8 cellular contexts compared by ENCODE assay signal in the genomic region with DNA sequence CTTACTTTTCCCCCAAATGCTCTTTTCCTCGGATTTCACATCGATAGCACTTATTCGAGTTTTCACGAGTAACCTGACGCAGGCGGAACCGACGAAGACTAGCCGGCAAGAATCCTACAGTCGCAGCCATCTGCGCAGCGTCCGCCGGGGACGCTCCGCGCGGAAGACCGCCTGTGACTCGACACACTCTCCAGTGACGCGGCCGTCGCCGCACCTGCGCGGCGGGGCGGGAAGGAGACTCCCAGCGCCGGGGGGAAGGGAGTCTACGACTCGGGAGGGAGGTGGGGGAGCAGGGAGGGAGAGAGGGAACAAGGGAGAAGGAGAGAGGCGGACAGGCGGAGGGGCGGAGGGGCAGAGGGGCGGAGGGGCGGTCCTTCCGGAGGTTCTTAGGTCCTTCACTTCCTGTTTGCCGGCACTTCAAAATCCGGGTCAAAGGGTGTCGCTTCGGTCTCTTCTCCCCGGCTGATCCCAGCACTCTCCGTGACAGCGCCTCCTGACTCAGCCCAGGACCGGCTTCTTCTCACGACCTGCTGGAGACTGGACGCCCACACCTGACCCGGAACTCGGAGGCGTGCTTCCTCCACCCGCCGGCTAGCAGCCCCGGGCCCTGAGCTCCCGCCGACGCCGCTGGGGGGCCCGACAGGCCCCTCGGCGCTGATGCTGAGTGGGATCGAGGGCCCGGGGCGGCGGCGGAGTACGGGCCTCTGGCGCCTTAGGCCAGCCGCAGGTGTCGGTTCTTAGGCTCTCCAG. TPM values are rescaled to one million over a fixed set of nuclear protein-coding genes. Genes with fewer than 3 reads are reported as not detected.
DNase-seq lines count a peak whose midpoint lies in the region; ATAC-seq and TF ChIP-seq lines count a peak whose summit lies in the region.

A gene with protein sequence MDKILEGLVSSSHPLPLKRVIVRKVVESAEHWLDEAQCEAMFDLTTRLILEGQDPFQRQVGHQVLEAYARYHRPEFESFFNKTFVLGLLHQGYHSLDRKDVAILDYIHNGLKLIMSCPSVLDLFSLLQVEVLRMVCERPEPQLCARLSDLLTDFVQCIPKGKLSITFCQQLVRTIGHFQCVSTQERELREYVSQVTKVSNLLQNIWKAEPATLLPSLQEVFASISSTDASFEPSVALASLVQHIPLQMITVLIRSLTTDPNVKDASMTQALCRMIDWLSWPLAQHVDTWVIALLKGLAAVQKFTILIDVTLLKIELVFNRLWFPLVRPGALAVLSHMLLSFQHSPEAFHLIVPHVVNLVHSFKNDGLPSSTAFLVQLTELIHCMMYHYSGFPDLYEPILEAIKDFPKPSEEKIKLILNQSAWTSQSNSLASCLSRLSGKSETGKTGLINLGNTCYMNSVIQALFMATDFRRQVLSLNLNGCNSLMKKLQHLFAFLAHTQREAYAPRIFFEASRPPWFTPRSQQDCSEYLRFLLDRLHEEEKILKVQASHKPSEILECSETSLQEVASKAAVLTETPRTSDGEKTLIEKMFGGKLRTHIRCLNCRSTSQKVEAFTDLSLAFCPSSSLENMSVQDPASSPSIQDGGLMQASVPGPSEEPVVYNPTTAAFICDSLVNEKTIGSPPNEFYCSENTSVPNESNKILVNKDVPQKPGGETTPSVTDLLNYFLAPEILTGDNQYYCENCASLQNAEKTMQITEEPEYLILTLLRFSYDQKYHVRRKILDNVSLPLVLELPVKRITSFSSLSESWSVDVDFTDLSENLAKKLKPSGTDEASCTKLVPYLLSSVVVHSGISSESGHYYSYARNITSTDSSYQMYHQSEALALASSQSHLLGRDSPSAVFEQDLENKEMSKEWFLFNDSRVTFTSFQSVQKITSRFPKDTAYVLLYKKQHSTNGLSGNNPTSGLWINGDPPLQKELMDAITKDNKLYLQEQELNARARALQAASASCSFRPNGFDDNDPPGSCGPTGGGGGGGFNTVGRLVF (plus strand): TSS at position 415 of the 750 bp plus-strand sequence. CDS start 534 bp downstream, outside the sequence.

- H3K27me3 Mint-ChIP-seq in chondrocyte (ENCODE audit: low read depth): no peaks in the 10 kb centered on the region

- ATAC-seq in GM19043 (IDR thresholded peaks at IDR 0.05; ENCODE audit: low read depth, unreplicated experiment) (peak; percentile 74), HG03378 (IDR thresholded peaks at IDR 0.05; ENCODE audit: unreplicated experiment) (peak; percentile 61)

- peak within 1 kb of the TSS; percentile 98 for H3K27ac Mint-ChIP-seq in chondrocyte (ENCODE audit: unreplicated experiment)

- H3K4me1 Mint-ChIP-seq in chondrocyte (ENCODE audit: low read depth): peaks cover 58% of the 10 kb centered on the region

- H3K36me3 Mint-ChIP-seq in chondrocyte (ENCODE audit: low read depth): peaks cover 7% of the 10 kb centered on the region

- TF ChIP-seq CTCF in chondrocyte (IDR thresholded peaks at IDR 0.05): peak; percentile 45

- DNase-seq in AML-193 (lab: John Stamatoyannopoulos, UW) (peak; percentile 83 to 86), NCI-H460 (ENCODE audit: extremely low read depth, low read depth) (peak; percentile 89), chondrocyte (ENCODE audit: low spot score) (peak; percentile 89), kidney glomerular epithelial cell (lab: John Stamatoyannopoulos, UW) (peak; percentile 90)
- DNase-seq in activated CD4-positive, alpha-beta T cell treated with anti-CD3 and anti-CD28 coated beads for 24 hours (ENCODE audit: low read depth in 2 of 2): peak; percentile 77 to 81
- DNase-seq in stimulated activated CD4-positive, alpha-beta T cell treated with anti-CD3 and anti-CD28 coated beads, Interleukin-1b, Interleukin-23, amount 100 ng/mL, for 1 hour (ENCODE audit: low read depth in 2 of 2): peak; percentile 57 to 73

- peak within 1 kb of the TSS; percentile 90 for H3K4me3 Mint-ChIP-seq in chondrocyte (ENCODE audit: unreplicated experiment)

- peaks cover 3% of the 10 kb centered on the region for H3K9me3 Mint-ChIP-seq in chondrocyte (ENCODE audit: low read depth)

RNA-seq across cellular contexts. Expression of the gene that starts here (rescaled TPM):
- 10.7 and 12.6 TPM in 2 replicates for total RNA-seq in NCI-H460 (2014; rRNA removed; shearing (Covaris generic))
- 3.9 and 5.4 TPM in 2 replicates for polyA plus RNA-seq in NCI-H460 (2014; cell fraction: nucleus; rRNA removed)
- total RNA-seq in chondrocyte: 17.8 to 21.2 TPM (median 18.9 TPM) in 3 replicates

Comparison
In these comparisons a context has a peak if more than half of its experiments do, and no peak if none do; other contexts are left out.
1. Peak in every context shown above with its lines: DNase-seq and ATAC-seq.